Comparison of ENCODE assay signal across 1 cellular context in the genomic region with DNA sequence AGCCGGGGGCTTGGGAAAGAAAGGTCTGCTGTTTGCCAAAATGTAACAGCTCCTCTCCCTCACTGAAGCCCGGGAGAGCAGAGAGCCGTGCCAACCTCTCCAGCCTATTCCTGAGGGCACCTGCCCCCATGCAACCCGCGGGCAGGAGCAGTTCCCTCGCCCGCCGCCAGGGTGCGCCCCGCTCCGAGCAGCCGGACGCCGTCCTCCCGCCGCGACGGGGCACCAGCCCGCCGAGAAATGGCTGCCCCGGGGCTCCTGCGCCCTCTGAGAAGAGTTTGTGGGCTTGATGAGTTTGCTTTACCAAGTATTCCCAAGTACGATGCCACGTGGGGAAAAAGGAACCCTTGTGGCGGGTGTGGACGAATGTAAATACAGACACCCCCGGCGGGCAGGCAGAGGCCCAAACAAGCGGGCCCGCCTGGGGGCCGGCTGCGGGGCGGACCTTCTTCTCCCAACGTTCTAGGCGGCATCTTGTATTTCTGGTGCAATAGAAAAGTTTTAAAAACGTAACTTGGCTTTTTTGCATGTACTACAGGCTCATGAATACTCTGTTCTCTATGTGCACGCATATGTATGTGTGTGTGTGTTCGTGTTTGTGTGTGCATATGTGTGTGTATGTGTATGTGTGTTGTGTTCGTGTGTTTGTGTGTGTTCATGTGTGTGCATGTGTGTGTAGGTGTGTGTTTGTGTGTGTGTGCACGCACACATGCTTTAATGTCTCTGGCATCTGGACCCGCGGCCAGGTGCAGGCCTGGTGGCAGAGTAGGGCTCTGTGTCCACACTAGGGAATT.
TF ChIP-seq lines count a peak whose summit lies in the region.

No MANE protein-coding gene starts in this region.

TF ChIP-seq in HepG2, 621 proteins besides CTCF, POLR2A, EP300 and RAD21 (continued from another document and continues in another):
- TF ChIP-seq MATR3 (CRISPR knock-in tag; IDR thresholded peaks at IDR 0.05) (no peak), ZNF143 (CRISPR knock-in tag; IDR thresholded peaks at IDR 0.05) (no peak), TARDBP (CRISPR knock-in tag; IDR thresholded peaks at IDR 0.05) (peak; percentile 28), DPF2 (CRISPR knock-in tag; IDR thresholded peaks at IDR 0.05; ENCODE audit: borderline replicate concordance, low read depth) (no peak), DNMT3B (CRISPR knock-in tag; conservative IDR thresholded peaks at IDR 0.05) (no peak), ZBTB3 (CRISPR knock-in tag; IDR thresholded peaks at IDR 0.05; ENCODE audit: borderline replicate concordance, low read depth) (no peak), ZNF331 (CRISPR knock-in tag; IDR thresholded peaks at IDR 0.05) (peak; percentile 51; the same call in 1 of the 2 replicates), ZNF574 (CRISPR knock-in tag; IDR thresholded peaks at IDR 0.05) (peak; percentile 69), STAG1 (CRISPR knock-in tag; IDR thresholded peaks at IDR 0.05) (peak; percentile 84), SPEN (CRISPR knock-in tag; IDR thresholded peaks at IDR 0.05; ENCODE audit: low read depth) (peak; percentile 43; the same call in 1 of the 2 replicates), MIXL1 (CRISPR knock-in tag; IDR thresholded peaks at IDR 0.05) (peak; percentile 33; the same call in 1 of the 2 replicates), ONECUT2 (CRISPR knock-in tag; IDR thresholded peaks at IDR 0.05) (no peak), KAT7 (CRISPR knock-in tag; IDR thresholded peaks at IDR 0.05; ENCODE audit: borderline replicate concordance) (peak; percentile 71; the same call in 1 of the 2 replicates), ZBTB21 (CRISPR knock-in tag; IDR thresholded peaks at IDR 0.05) (no peak), AKNA (CRISPR knock-in tag; IDR thresholded peaks at IDR 0.05; ENCODE audit: borderline replicate concordance) (no peak), THAP11 (CRISPR knock-in tag; IDR thresholded peaks at IDR 0.05) (0 out of 2 replicates have a peak, but pooled peaks have one; percentile 44), AGO2 (optimal IDR thresholded peaks at IDR 0.05; ENCODE audit: low read depth, low read length) (peak; percentile 57), ZFP41 (CRISPR knock-in tag; IDR thresholded peaks at IDR 0.05; ENCODE audit: borderline replicate concordance) (no peak), ZNF781 (CRISPR knock-in tag; IDR thresholded peaks at IDR 0.05; ENCODE audit: borderline replicate concordance, not compliant biosample characterization) (no peak), FOXP1 (IDR thresholded peaks at IDR 0.05) (no peak), FOXP1 (CRISPR knock-in tag; IDR thresholded peaks at IDR 0.05) (no peak), ZNF614 (CRISPR knock-in tag; IDR thresholded peaks at IDR 0.05; ENCODE audit: borderline replicate concordance) (no peak), ZNF564 (CRISPR knock-in tag; IDR thresholded peaks at IDR 0.05) (no peak), PLRG1 (conservative IDR thresholded peaks at IDR 0.05) (no peak), ZNF101 (CRISPR knock-in tag; IDR thresholded peaks at IDR 0.05; ENCODE audit: borderline replicate concordance, low read depth) (no peak), XRCC5 (optimal IDR thresholded peaks at IDR 0.05; ENCODE audit: low read length) (peak; percentile 82), ZNF20 (CRISPR knock-in tag; IDR thresholded peaks at IDR 0.05) (no peak), ATF7 (IDR thresholded peaks at IDR 0.05) (no peak), ATF7 (CRISPR knock-in tag; IDR thresholded peaks at IDR 0.05) (no peak), KAT8 (CRISPR knock-in tag; IDR thresholded peaks at IDR 0.05) (peak; percentile 77), ATF3 (CRISPR knock-in tag; IDR thresholded peaks at IDR 0.05) (peak; percentile 59; the same call in 1 of the 2 replicates), TFDP2 (CRISPR knock-in tag; IDR thresholded peaks at IDR 0.05) (peak; percentile 67), ATF7-NPFF (CRISPR knock-in tag; IDR thresholded peaks at IDR 0.05; ENCODE audit: low read depth) (0 out of 2 replicates have a peak, but pooled peaks have one; percentile 10)
- TF ChIP-seq, protein P1, sequence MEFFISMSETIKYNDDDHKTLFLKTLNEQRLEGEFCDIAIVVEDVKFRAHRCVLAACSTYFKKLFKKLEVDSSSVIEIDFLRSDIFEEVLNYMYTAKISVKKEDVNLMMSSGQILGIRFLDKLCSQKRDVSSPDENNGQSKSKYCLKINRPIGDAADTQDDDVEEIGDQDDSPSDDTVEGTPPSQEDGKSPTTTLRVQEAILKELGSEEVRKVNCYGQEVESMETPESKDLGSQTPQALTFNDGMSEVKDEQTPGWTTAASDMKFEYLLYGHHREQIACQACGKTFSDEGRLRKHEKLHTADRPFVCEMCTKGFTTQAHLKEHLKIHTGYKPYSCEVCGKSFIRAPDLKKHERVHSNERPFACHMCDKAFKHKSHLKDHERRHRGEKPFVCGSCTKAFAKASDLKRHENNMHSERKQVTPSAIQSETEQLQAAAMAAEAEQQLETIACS (CRISPR knock-in tag; IDR thresholded peaks at IDR 0.05): no peak
- TF ChIP-seq, protein P2, sequence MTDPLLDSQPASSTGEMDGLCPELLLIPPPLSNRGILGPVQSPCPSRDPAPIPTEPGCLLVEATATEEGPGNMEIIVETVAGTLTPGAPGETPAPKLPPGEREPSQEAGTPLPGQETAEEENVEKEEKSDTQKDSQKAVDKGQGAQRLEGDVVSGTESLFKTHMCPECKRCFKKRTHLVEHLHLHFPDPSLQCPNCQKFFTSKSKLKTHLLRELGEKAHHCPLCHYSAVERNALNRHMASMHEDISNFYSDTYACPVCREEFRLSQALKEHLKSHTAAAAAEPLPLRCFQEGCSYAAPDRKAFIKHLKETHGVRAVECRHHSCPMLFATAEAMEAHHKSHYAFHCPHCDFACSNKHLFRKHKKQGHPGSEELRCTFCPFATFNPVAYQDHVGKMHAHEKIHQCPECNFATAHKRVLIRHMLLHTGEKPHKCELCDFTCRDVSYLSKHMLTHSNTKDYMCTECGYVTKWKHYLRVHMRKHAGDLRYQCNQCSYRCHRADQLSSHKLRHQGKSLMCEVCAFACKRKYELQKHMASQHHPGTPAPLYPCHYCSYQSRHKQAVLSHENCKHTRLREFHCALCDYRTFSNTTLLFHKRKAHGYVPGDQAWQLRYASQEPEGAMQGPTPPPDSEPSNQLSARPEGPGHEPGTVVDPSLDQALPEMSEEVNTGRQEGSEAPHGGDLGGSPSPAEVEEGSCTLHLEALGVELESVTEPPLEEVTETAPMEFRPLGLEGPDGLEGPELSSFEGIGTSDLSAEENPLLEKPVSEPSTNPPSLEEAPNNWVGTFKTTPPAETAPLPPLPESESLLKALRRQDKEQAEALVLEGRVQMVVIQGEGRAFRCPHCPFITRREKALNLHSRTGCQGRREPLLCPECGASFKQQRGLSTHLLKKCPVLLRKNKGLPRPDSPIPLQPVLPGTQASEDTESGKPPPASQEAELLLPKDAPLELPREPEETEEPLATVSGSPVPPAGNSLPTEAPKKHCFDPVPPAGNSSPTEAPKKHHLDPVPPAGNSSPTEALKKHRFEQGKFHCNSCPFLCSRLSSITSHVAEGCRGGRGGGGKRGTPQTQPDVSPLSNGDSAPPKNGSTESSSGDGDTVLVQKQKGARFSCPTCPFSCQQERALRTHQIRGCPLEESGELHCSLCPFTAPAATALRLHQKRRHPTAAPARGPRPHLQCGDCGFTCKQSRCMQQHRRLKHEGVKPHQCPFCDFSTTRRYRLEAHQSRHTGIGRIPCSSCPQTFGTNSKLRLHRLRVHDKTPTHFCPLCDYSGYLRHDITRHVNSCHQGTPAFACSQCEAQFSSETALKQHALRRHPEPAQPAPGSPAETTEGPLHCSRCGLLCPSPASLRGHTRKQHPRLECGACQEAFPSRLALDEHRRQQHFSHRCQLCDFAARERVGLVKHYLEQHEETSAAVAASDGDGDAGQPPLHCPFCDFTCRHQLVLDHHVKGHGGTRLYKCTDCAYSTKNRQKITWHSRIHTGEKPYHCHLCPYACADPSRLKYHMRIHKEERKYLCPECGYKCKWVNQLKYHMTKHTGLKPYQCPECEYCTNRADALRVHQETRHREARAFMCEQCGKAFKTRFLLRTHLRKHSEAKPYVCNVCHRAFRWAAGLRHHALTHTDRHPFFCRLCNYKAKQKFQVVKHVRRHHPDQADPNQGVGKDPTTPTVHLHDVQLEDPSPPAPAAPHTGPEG (CRISPR knock-in tag; IDR thresholded peaks at IDR 0.05): peak; percentile 50; the same call in 1 of the 2 replicates
- TF ChIP-seq, protein P3, sequence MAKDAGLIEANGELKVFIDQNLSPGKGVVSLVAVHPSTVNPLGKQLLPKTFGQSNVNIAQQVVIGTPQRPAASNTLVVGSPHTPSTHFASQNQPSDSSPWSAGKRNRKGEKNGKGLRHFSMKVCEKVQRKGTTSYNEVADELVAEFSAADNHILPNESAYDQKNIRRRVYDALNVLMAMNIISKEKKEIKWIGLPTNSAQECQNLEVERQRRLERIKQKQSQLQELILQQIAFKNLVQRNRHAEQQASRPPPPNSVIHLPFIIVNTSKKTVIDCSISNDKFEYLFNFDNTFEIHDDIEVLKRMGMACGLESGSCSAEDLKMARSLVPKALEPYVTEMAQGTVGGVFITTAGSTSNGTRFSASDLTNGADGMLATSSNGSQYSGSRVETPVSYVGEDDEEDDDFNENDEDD (CRISPR knock-in tag; IDR thresholded peaks at IDR 0.05; ENCODE audit: borderline replicate concordance): peak; percentile 52; the same call in 1 of the 2 replicates
- TF ChIP-seq, protein P4, sequence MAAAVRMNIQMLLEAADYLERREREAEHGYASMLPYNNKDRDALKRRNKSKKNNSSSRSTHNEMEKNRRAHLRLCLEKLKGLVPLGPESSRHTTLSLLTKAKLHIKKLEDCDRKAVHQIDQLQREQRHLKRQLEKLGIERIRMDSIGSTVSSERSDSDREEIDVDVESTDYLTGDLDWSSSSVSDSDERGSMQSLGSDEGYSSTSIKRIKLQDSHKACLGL (CRISPR knock-in tag; IDR thresholded peaks at IDR 0.05): no peak
